ENCODE assay signal across 13 cellular contexts in genomic region chr12:123111498-123112165, GRCh38. TPM values are rescaled to one million over a fixed set of nuclear protein-coding genes. Genes with fewer than 3 reads are reported as not detected.
A peak's percentile ranks its signal among the peaks of the same experiment; 100 is the strongest.
DNase-seq lines count a peak whose midpoint lies in the region; ATAC-seq, FAIRE-seq and TF ChIP-seq lines count a peak whose summit lies in the region.
"Had no signal": no experiment of that assay in that cellular context is flagged by ENCODE, and none has a peak within 500 bp of the region (broad histone marks: within the 10 kb centered on the region; RNA-seq: fewer than 3 reads in every experiment).

No MANE protein-coding gene starts in this region.

- H3K9me3 ChIP-seq in astrocyte (ENCODE audit: insufficient read depth, low read depth, low read length) (no peaks in the 10 kb centered on the region), mesenchymal stem cell (ENCODE audit: control insufficient read depth, low read length) (no peaks in the 10 kb centered on the region)

- no peak for TF ChIP-seq CTCF in astrocyte (IDR thresholded peaks at IDR 0.05; ENCODE audit: insufficient read depth, low read depth, low read length)

- CTCF ChIA-PET in activated CD4-positive, alpha-beta T cell treated with anti-CD3 and anti-CD28 coated beads, Interleukin-2, amount 10 ng/mL, durations not matched to agents 7 days and 5 days (lab: Charles Lee) = interaction anchor here (1.6 to 5.4 kb wide), 2 partner anchors 10 to 24 kb away, joined by 3 to 32 read pairs; no protein-coding TSS in a partner anchor

- H3K4me3 ChIP-seq in astrocyte (ENCODE audit: insufficient read depth, low read depth, low read length) (no peak overlapping the region), mesenchymal stem cell (ENCODE audit: insufficient read depth in 1 of 2, low read depth in 1 of 2, low read length in 2 of 2) (no peak overlapping the region)
- H3K4me3 ChIP-seq: lung had no signal

- H3K9ac ChIP-seq in astrocyte (ENCODE audit: low read length) (peak overlapping the region; percentile 68), mesenchymal stem cell (ENCODE audit: low read length) (peak overlapping the region; percentile 22)

- peak overlapping the region; percentile 76 for H3K4me2 ChIP-seq in astrocyte (ENCODE audit: low read length)
- H3K4me2 ChIP-seq in mesenchymal stem cell (ENCODE audit: low read length, poor library complexity, severe bottlenecking) = no peak overlapping the region

- FAIRE-seq in astrocyte (lab: Jason Lieb, UNC) = no peak

- peak overlapping the region in 1 of 2 experiments; percentile 18 for H3K14ac ChIP-seq in mesenchymal stem cell (ENCODE audit: low read length in 2 of 2)

- H3K4ac ChIP-seq in mesenchymal stem cell (ENCODE audit: low read depth in 1 of 2, low read length in 2 of 2) = no peak overlapping the region

- WGBS in mesenchymal stem cell = 79% methylated on average over 19 of the region's 19 CpGs

- H3K9me3 Mint-ChIP-seq in activated CD4-positive, alpha-beta T cell treated with anti-CD3 and anti-CD28 coated beads, Interleukin-2, amount 10 ng/mL, durations not matched to agents 7 days and 5 days = no peaks in the 10 kb centered on the region
- peaks cover 2% of the 10 kb centered on the region for H3K9me3 Mint-ChIP-seq in astrocyte (ENCODE audit: unreplicated experiment)
- H3K9me3 Mint-ChIP-seq: activated naive CD4-positive, alpha-beta T cell treated with anti-CD3 and anti-CD28 coated beads, Interleukin-2, amount 50 U/mL, for 24 hours had no signal

- no peak overlapping the region for H2BK15ac ChIP-seq in mesenchymal stem cell (ENCODE audit: low read depth, poor library complexity, severe bottlenecking)

- H3K27me3 ChIP-seq in astrocyte (ENCODE audit: insufficient read depth, low read length) (no peaks in the 10 kb centered on the region), mesenchymal stem cell (ENCODE audit: control insufficient read depth in 1 of 2, insufficient read depth in 1 of 2, low read length in 2 of 2) (no peaks in the 10 kb centered on the region)

- H2BK120ac ChIP-seq in mesenchymal stem cell (ENCODE audit: low read depth, low read length) = no peak overlapping the region

- H2BK5ac ChIP-seq in mesenchymal stem cell (ENCODE audit: low read depth, low read length, poor library complexity, severe bottlenecking) = no peak overlapping the region

- no peaks in the 10 kb centered on the region for H3K79me2 ChIP-seq in astrocyte (ENCODE audit: insufficient read depth, low read length)

- no peak overlapping the region for H4K91ac ChIP-seq in mesenchymal stem cell (ENCODE audit: low read length)

- no peak for DNase-seq in activated CD4-positive, alpha-beta T cell treated with anti-CD3 and anti-CD28 coated beads, Interleukin-2, amount 10 ng/mL, durations not matched to agents 7 days and 5 days
- DNase-seq in activated CD4-positive, alpha-beta T cell treated with anti-CD3 and anti-CD28 coated beads, Interleukin-2, amount 50 U/mL, for 4 hours = no peak
- DNase-seq in astrocyte (ENCODE audit: low read depth) (peak; percentile 75), mesenchymal stem cell (peak; percentile 69)
- DNase-seq: NCI-H2081; stimulated activated CD4-positive, alpha-beta T cell treated with anti-CD3 and anti-CD28 coated beads, Interleukin-1b, Interleukin-23, amount 100 ng/mL, for 48 hours had no signal

- no peak overlapping the region for H3K23ac ChIP-seq in mesenchymal stem cell (ENCODE audit: low read length in 2 of 2)

- H3K36me3 Mint-ChIP-seq in activated CD4-positive, alpha-beta T cell treated with anti-CD3 and anti-CD28 coated beads, Interleukin-2, amount 10 ng/mL, durations not matched to agents 7 days and 5 days (ENCODE audit: low read depth) = peaks cover 21% of the 10 kb centered on the region
- H3K36me3 Mint-ChIP-seq in astrocyte (ENCODE audit: low read depth, unreplicated experiment) = peaks cover 8% of the 10 kb centered on the region

- H2AFZ ChIP-seq in astrocyte (ENCODE audit: low read depth, low read length) (no peak overlapping the region), mesenchymal stem cell (ENCODE audit: low read depth, low read length) (no peak overlapping the region)

- no peak overlapping the region for H4K8ac ChIP-seq in mesenchymal stem cell (ENCODE audit: low read length)

- peak overlapping the region; percentile 65 for H3K27ac ChIP-seq in astrocyte (ENCODE audit: low read depth, low read length)
- H3K27ac ChIP-seq in mesenchymal stem cell (ENCODE audit: low read length, poor library complexity, severe bottlenecking) = peak overlapping the region; percentile 6
- H3K27ac ChIP-seq in temporal lobe (ENCODE audit: low read depth, low read length) = peak overlapping the region; percentile 67

- peaks cover 22% of the 10 kb centered on the region for H3K79me1 ChIP-seq in mesenchymal stem cell (replicated peaks; ENCODE audit: low read length, poor library complexity, severe bottlenecking)

- H3K27ac Mint-ChIP-seq in activated CD4-positive, alpha-beta T cell treated with anti-CD3 and anti-CD28 coated beads, Interleukin-2, amount 10 ng/mL, durations not matched to agents 7 days and 5 days = peak overlapping the region; percentile 41
- H3K27ac Mint-ChIP-seq in astrocyte (ENCODE audit: unreplicated experiment) = peak overlapping the region; percentile 34

- POLR2A ChIA-PET in activated CD4-positive, alpha-beta T cell treated with anti-CD3 and anti-CD28 coated beads, Interleukin-2, amount 10 ng/mL, durations not matched to agents 7 days and 5 days (lab: Charles Lee) = no interaction called here

- no peak overlapping the region for H3K4me3 Mint-ChIP-seq in activated CD4-positive, alpha-beta T cell treated with anti-CD3 and anti-CD28 coated beads, Interleukin-2, amount 10 ng/mL, durations not matched to agents 7 days and 5 days
- no peak overlapping the region for H3K4me3 Mint-ChIP-seq in astrocyte (ENCODE audit: unreplicated experiment)
- H3K4me3 Mint-ChIP-seq: activated naive CD4-positive, alpha-beta T cell treated with anti-CD3 and anti-CD28 coated beads, Interleukin-2, amount 50 U/mL, for 24 hours had no signal

- no peak overlapping the region for H2AK5ac ChIP-seq in mesenchymal stem cell (ENCODE audit: low read length, severe bottlenecking)

- H3K4me1 Mint-ChIP-seq in activated CD4-positive, alpha-beta T cell treated with anti-CD3 and anti-CD28 coated beads, Interleukin-2, amount 10 ng/mL, durations not matched to agents 7 days and 5 days = peaks cover 58% of the 10 kb centered on the region
- H3K4me1 Mint-ChIP-seq in astrocyte (ENCODE audit: low read depth, unreplicated experiment) = peaks cover 33% of the 10 kb centered on the region

- no peak overlapping the region for H3K18ac ChIP-seq in mesenchymal stem cell (ENCODE audit: low read depth in 1 of 2, low read length in 2 of 2)

- no peaks in the 10 kb centered on the region for H3K27me3 Mint-ChIP-seq in activated CD4-positive, alpha-beta T cell treated with anti-CD3 and anti-CD28 coated beads, Interleukin-2, amount 10 ng/mL, durations not matched to agents 7 days and 5 days
- H3K27me3 Mint-ChIP-seq in astrocyte (ENCODE audit: low read depth, unreplicated experiment) = no peaks in the 10 kb centered on the region
- H3K27me3 Mint-ChIP-seq: activated naive CD4-positive, alpha-beta T cell treated with anti-CD3 and anti-CD28 coated beads, Interleukin-2, amount 50 U/mL, for 24 hours had no signal

- H3K36me3 ChIP-seq in astrocyte (ENCODE audit: insufficient read depth, low read length) = no peaks in the 10 kb centered on the region
- peaks cover 4 to 16% of the 10 kb centered on the region in 2 experiments for H3K36me3 ChIP-seq in mesenchymal stem cell (ENCODE audit: control insufficient read depth in 1 of 2, insufficient read depth in 2 of 2, low read depth in 1 of 2, low read length in 2 of 2)

- peak overlapping the region in 1 of 2 experiments; percentile 12 for H2BK12ac ChIP-seq in mesenchymal stem cell (ENCODE audit: low read length in 2 of 2)

- H3K4me1 ChIP-seq in astrocyte (ENCODE audit: insufficient read depth, low read length) (peaks cover 40% of the 10 kb centered on the region), mesenchymal stem cell (ENCODE audit: control insufficient read depth, insufficient read depth, low read depth, low read length) (peaks cover 33% of the 10 kb centered on the region)

- ATAC-seq in GM19351 (IDR thresholded peaks at IDR 0.05; ENCODE audit: unreplicated experiment) (no peak), GM19467 (IDR thresholded peaks at IDR 0.05; ENCODE audit: unreplicated experiment) (no peak), GM19023 (IDR thresholded peaks at IDR 0.05; ENCODE audit: unreplicated experiment) (no peak)
- ATAC-seq: HCT116 had no signal

- H4K20me1 ChIP-seq in astrocyte (ENCODE audit: insufficient read depth, low read length) = peaks cover 42% of the 10 kb centered on the region

RNA-seq across cellular contexts. Expression of gene PITPNM2, which starts 39.3 kb away (rescaled TPM):
- total RNA-seq in activated CD4-positive, alpha-beta T cell treated with anti-CD3 and anti-CD28 coated beads, Interleukin-2, amount 10 ng/mL, durations not matched to agents 7 days and 5 days = 10 to 100 TPM; 19.0 to 21.8 TPM
- total RNA-seq in astrocyte (13.2 and 14.2 TPM in 2 replicates), temporal lobe (8.4 TPM)
- 4.4 TPM for polyA plus RNA-seq in mesenchymal stem cell (2013, experiment 1 of 2)
- 4.2 TPM for polyA plus RNA-seq in mesenchymal stem cell (2013, experiment 2 of 2)

Comparison
In these comparisons a context has a peak if more than half of its experiments do, and no peak if none do; other contexts are left out.
1. DNase-seq: peak in astrocyte (single experiment) and mesenchymal stem cell (single experiment); none in activated CD4-positive, alpha-beta T cell treated with anti-CD3 and anti-CD28 coated beads, Interleukin-2, amount 10 ng/mL, durations not matched to agents 7 days and 5 days (single experiment) and activated CD4-positive, alpha-beta T cell treated with anti-CD3 and anti-CD28 coated beads, Interleukin-2, amount 50 U/mL, for 4 hours (0 of 2).
2. H3K27ac ChIP-seq: peak in every context shown above with its lines; median percentile 67 in temporal lobe; 65 in astrocyte; 6 in mesenchymal stem cell.